In the genomic region with DNA sequence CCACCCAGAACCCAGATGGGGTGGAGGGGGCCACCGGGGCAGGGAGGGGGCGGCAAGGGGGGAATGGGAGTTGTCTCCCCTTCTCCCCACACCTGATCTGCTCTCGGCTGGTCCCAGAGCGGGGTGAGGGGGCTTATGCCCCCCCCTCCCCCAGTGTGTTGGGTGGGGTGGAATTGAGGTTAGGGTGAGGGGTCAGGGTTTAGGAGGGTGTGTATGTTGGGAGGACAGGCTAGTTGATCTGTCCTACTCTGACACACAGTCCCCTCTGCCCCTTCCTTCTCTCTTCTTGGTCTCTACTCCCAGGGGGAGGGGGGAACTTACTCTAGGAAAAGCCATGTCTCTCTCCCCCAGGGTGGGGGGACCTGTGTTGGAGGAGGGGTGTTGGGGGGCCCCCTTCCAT, we compare ENCODE assay signal across 24 cellular contexts. TPM values are rescaled to one million over a fixed set of nuclear protein-coding genes. Genes with fewer than 3 reads are reported as not detected.
A peak's percentile ranks its signal among the peaks of the same experiment; 100 is the strongest.
DNase-seq lines count a peak whose midpoint lies in the region; ATAC-seq and TF ChIP-seq lines count a peak whose summit lies in the region.
"Had no signal": no experiment of that assay in that cellular context is flagged by ENCODE, and none has a peak within 500 bp of the region (broad histone marks: within the 10 kb centered on the region; RNA-seq: fewer than 3 reads in every experiment).

No MANE protein-coding gene starts in this region.

- H3K27me3 ChIP-seq in osteoblast (ENCODE audit: insufficient read depth, low read length) = no peaks in the 10 kb centered on the region
- H3K27me3 ChIP-seq: ascending aorta, right lobe of liver had no signal

- H3K9me3 Mint-ChIP-seq in activated CD4-positive, alpha-beta T cell treated with anti-CD3 and anti-CD28 coated beads, Interleukin-2, amount 10 ng/mL, durations not matched to agents 7 days and 5 days = no peaks in the 10 kb centered on the region
- no peaks in the 10 kb centered on the region for H3K9me3 Mint-ChIP-seq in central memory CD8-positive, alpha-beta T cell
- H3K9me3 Mint-ChIP-seq: natural killer cell had no signal

- no peak for ATAC-seq in central memory CD8-positive, alpha-beta T cell (replicated peaks; ENCODE audit: extremely low read depth, poor library complexity, severe bottlenecking)
- no peak for ATAC-seq in HG02938 (IDR thresholded peaks at IDR 0.05; ENCODE audit: unreplicated experiment)
- ATAC-seq: GM12878, natural killer cell, right lobe of liver, Right ventricle myocardium inferior had no signal

- TF ChIP-seq CTCF in GM20000 (IDR thresholded peaks at IDR 0.05; ENCODE audit: extremely low read depth, missing control alignments) (no peak), osteoblast (IDR thresholded peaks at IDR 0.05; ENCODE audit: extremely low read depth, low read depth, low read length) (no peak)

- peaks cover 32% of the 10 kb centered on the region for H3K79me2 ChIP-seq in osteoblast (ENCODE audit: insufficient read depth, low read length)

- CTCF ChIA-PET in activated CD4-positive, alpha-beta T cell treated with anti-CD3 and anti-CD28 coated beads, Interleukin-2, amount 10 ng/mL, durations not matched to agents 7 days and 5 days (lab: Charles Lee) = no interaction called here

- H3K4me1 Mint-ChIP-seq in activated CD4-positive, alpha-beta T cell treated with anti-CD3 and anti-CD28 coated beads, Interleukin-2, amount 10 ng/mL, durations not matched to agents 7 days and 5 days = peaks cover 27% of the 10 kb centered on the region
- peaks cover 38% of the 10 kb centered on the region for H3K4me1 Mint-ChIP-seq in central memory CD8-positive, alpha-beta T cell

- no peak overlapping the region for H3K4me3 ChIP-seq in osteoblast (ENCODE audit: insufficient read depth, low read length)
- H3K4me3 ChIP-seq: GM12878, right lobe of liver had no signal

- no peak overlapping the region for H3K27ac ChIP-seq in osteoblast (ENCODE audit: low read depth, low read length)
- H3K27ac ChIP-seq: ascending aorta, right lobe of liver had no signal

- H3K27ac Mint-ChIP-seq in activated CD4-positive, alpha-beta T cell treated with anti-CD3 and anti-CD28 coated beads, Interleukin-2, amount 10 ng/mL, durations not matched to agents 7 days and 5 days = peak overlapping the region; percentile 31
- H3K27ac Mint-ChIP-seq in central memory CD8-positive, alpha-beta T cell (ENCODE audit: low read depth) = peak overlapping the region; percentile 98

- H3K36me3 Mint-ChIP-seq in activated CD4-positive, alpha-beta T cell treated with anti-CD3 and anti-CD28 coated beads, Interleukin-2, amount 10 ng/mL, durations not matched to agents 7 days and 5 days (ENCODE audit: low read depth) = peaks cover 32% of the 10 kb centered on the region
- peaks cover 14% of the 10 kb centered on the region for H3K36me3 Mint-ChIP-seq in central memory CD8-positive, alpha-beta T cell (ENCODE audit: insufficient read depth)
- H3K36me3 Mint-ChIP-seq: natural killer cell had no signal

- H3K4me1 ChIP-seq in osteoblast (ENCODE audit: insufficient read depth, low read length) = peaks cover 13% of the 10 kb centered on the region

- H4K20me1 ChIP-seq in osteoblast (ENCODE audit: insufficient read depth, low read length) = peaks cover 1% of the 10 kb centered on the region

- no peak overlapping the region for H2AFZ ChIP-seq in osteoblast (ENCODE audit: low read length)

- H3K4me3 Mint-ChIP-seq in activated CD4-positive, alpha-beta T cell treated with anti-CD3 and anti-CD28 coated beads, Interleukin-2, amount 10 ng/mL, durations not matched to agents 7 days and 5 days = no peak overlapping the region
- no peak overlapping the region for H3K4me3 Mint-ChIP-seq in central memory CD8-positive, alpha-beta T cell

- no peaks in the 10 kb centered on the region for H3K27me3 Mint-ChIP-seq in activated CD4-positive, alpha-beta T cell treated with anti-CD3 and anti-CD28 coated beads, Interleukin-2, amount 10 ng/mL, durations not matched to agents 7 days and 5 days
- no peaks in the 10 kb centered on the region for H3K27me3 Mint-ChIP-seq in central memory CD8-positive, alpha-beta T cell

- H3K36me3 ChIP-seq in osteoblast (ENCODE audit: insufficient read depth, low read length) = peaks cover 28% of the 10 kb centered on the region
- H3K36me3 ChIP-seq: right lobe of liver had no signal

- POLR2A ChIA-PET in activated CD4-positive, alpha-beta T cell treated with anti-CD3 and anti-CD28 coated beads, Interleukin-2, amount 10 ng/mL, durations not matched to agents 7 days and 5 days (lab: Charles Lee) = no interaction called here

- H3K4me2 ChIP-seq in osteoblast (ENCODE audit: insufficient read depth, low read length) = no peak overlapping the region

- H3K9me3 ChIP-seq in osteoblast (ENCODE audit: low read depth, low read length) = no peaks in the 10 kb centered on the region
- H3K9me3 ChIP-seq: ascending aorta, right lobe of liver had no signal

- no peak for DNase-seq in activated CD4-positive, alpha-beta T cell treated with anti-CD3 and anti-CD28 coated beads, Interleukin-2, amount 10 ng/mL, durations not matched to agents 7 days and 5 days
- DNase-seq in activated CD4-positive, alpha-beta T cell treated with anti-CD3 and anti-CD28 coated beads for 4 hours = no peak
- DNase-seq in GM20000 (ENCODE audit: low spot score) = peak; percentile 20
- DNase-seq in central memory CD8-positive, alpha-beta T cell (ENCODE audit: low spot score in 2 of 2) = no peak
- peak; percentile 81 for DNase-seq in osteoblast (ENCODE audit: insufficient read length, low spot score, missing footprints)
- no peak for DNase-seq in NOMO-1 treated with dmso at 0.1 percent for 144 hours (lab: John Stamatoyannopoulos, UW; ENCODE audit: unreplicated experiment)
- DNase-seq in GM19240 (ENCODE audit: insufficient read length, low spot score) = no peak
- DNase-seq: activated CD4-positive, alpha-beta T cell treated with anti-CD3 and anti-CD28 coated beads, Interleukin-2, amount 50 U/mL, for 1 hour; activated CD8-positive, alpha-beta memory T cell treated with anti-CD3 and anti-CD28 coated beads, Interleukin-2, amount 50 U/mL, for 48 hours; activated gamma-delta T cell; C1 segment of cervical spinal cord; DMS53; foreskin melanocyte; hypothalamus; natural killer cell; NCI-H146; NCI-H526; right lobe of liver; stimulated activated CD4-positive, alpha-beta T cell treated with anti-CD3 and anti-CD28 coated beads, Interleukin-15, amount 100 ng/mL, for 24 hours; substantia nigra had no signal

RNA-seq across cellular contexts. Expression of gene ZBTB9, which starts 1.9 kb away (rescaled TPM):
- 1 to 10 TPM; 9.0 to 9.9 TPM for total RNA-seq in activated CD4-positive, alpha-beta T cell treated with anti-CD3 and anti-CD28 coated beads, Interleukin-2, amount 10 ng/mL, durations not matched to agents 7 days and 5 days
- 4.1 and 4.7 TPM in 2 replicates for total RNA-seq in osteoblast

RNA-seq across cellular contexts. Expression of gene SYNGAP1, which starts 32.6 kb away (rescaled TPM):
- total RNA-seq in activated CD4-positive, alpha-beta T cell treated with anti-CD3 and anti-CD28 coated beads, Interleukin-2, amount 10 ng/mL, durations not matched to agents 7 days and 5 days = 10 to 100 TPM; 42.9 to 44.9 TPM
- 6.9 and 8.8 TPM in 2 replicates for total RNA-seq in osteoblast

RNA-seq across cellular contexts. Expression of gene CUTA, which starts 34.6 kb away (rescaled TPM):
- total RNA-seq in activated CD4-positive, alpha-beta T cell treated with anti-CD3 and anti-CD28 coated beads, Interleukin-2, amount 10 ng/mL, durations not matched to agents 7 days and 5 days = 100 to 1,000 TPM; 191 to 207 TPM
- 89.3 and 122 TPM in 2 replicates for total RNA-seq in osteoblast

RNA-seq across cellular contexts. Expression of gene PHF1, which starts 41.7 kb away (rescaled TPM):
- total RNA-seq in activated CD4-positive, alpha-beta T cell treated with anti-CD3 and anti-CD28 coated beads, Interleukin-2, amount 10 ng/mL, durations not matched to agents 7 days and 5 days = 10 to 100 TPM; 34.2 to 37.7 TPM
- total RNA-seq in osteoblast = 25.9 and 30.8 TPM in 2 replicates

Comparison
In these comparisons a context has a peak if more than half of its experiments do, and no peak if none do; other contexts are left out.
1. DNase-seq: peak in GM20000 (single experiment) and osteoblast (single experiment); none in activated CD4-positive, alpha-beta T cell treated with anti-CD3 and anti-CD28 coated beads, Interleukin-2, amount 10 ng/mL, durations not matched to agents 7 days and 5 days (single experiment), activated CD4-positive, alpha-beta T cell treated with anti-CD3 and anti-CD28 coated beads for 4 hours (0 of 2), central memory CD8-positive, alpha-beta T cell (0 of 2), NOMO-1 treated with dmso at 0.1 percent for 144 hours (single experiment) and GM19240 (single experiment).